14 cellular contexts compared by ENCODE assay signal in the genomic region with DNA sequence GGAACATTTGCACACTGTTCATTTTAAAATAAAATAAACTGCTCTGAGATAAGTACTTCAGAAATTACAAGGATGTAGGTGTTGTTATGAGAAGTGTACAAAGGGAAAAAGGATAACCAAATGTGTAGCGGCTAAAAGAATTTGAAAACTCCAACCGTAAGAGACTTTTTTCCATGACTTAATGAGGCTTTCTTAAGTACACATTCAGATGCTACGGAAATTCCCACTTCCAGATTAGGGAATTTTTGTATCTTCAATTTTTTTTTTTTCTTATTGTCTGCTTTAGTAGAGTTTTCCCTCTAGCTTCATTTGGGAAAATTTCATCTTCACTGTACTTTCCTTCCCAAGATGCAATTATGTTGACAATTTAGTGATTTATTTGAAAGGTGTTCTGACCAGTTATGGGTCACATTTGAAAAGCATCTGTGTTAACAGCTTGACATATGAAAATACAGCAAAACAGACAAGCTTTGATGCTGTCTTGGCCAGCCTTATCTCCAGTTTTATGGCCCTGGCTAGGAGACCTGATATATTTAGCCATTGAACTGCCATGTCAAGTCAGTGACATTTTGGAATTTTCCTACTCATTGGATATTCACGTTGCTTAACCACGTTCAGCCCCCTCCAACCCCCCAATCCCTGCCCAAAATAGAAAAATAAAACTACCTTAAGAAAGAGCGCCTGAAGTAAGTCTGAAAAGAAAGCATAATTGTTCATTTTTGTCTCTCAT.
DNase-seq lines count a peak whose midpoint lies in the region; FAIRE-seq and TF ChIP-seq lines count a peak whose summit lies in the region.
"Had no signal": no experiment of that assay in that cellular context is flagged by ENCODE, and none has a peak within 500 bp of the region (broad histone marks: within the 10 kb centered on the region; RNA-seq: fewer than 3 reads in every experiment).

No MANE protein-coding gene starts in this region.

- peaks cover 16 to 21% of the 10 kb centered on the region in 2 experiments for H3K36me3 ChIP-seq in endothelial cell of umbilical vein (ENCODE audit: control insufficient read depth in 2 of 2, extremely low read depth in 1 of 2, insufficient read depth in 2 of 2, low read length in 2 of 2)
- H3K36me3 ChIP-seq: neural progenitor cell, upper lobe of left lung had no signal

- CTCF ChIA-PET in AG04450 (lab: Charles Lee) (interaction anchor here (0.9 to 2.4 kb wide), 5 partner anchors 9 to 179 kb away, joined by 3 to 8 read pairs (median 3); no protein-coding TSS in a partner anchor), endothelial cell of umbilical vein (lab: Charles Lee) (interaction anchor here (1.0 to 1.4 kb wide), 4 partner anchors 31 to 141 kb away, joined by 3 to 4 read pairs (median 4); no protein-coding TSS in a partner anchor)

- peaks cover 82% of the 10 kb centered on the region for H3K79me2 ChIP-seq in endothelial cell of umbilical vein (ENCODE audit: control insufficient read depth, insufficient read depth, low read length)

- H3K9me1 ChIP-seq in endothelial cell of umbilical vein (replicated peaks; ENCODE audit: control insufficient read depth, extremely low read depth, insufficient read depth, low read length), result no peaks in the 10 kb centered on the region

- H2AFZ ChIP-seq in endothelial cell of umbilical vein (ENCODE audit: low read depth, low read length), result no peak overlapping the region
- H2AFZ ChIP-seq: neural progenitor cell had no signal

- H3K9ac ChIP-seq in endothelial cell of umbilical vein (replicated peaks; ENCODE audit: extremely low read depth, insufficient read depth, low read length), result no peak overlapping the region
- H3K9ac ChIP-seq: neural progenitor cell had no signal

- no peak overlapping the region for H3K4me2 ChIP-seq in endothelial cell of umbilical vein (ENCODE audit: insufficient read depth, low read length)
- H3K4me2 ChIP-seq: neural progenitor cell had no signal

- no peaks in the 10 kb centered on the region for H4K20me1 ChIP-seq in endothelial cell of umbilical vein (replicated peaks; ENCODE audit: control insufficient read depth, extremely low read depth, insufficient read depth, low read length)

- POLR2A ChIA-PET in AG04450 (lab: Yijun Ruan, JAX) (no interaction called here), endothelial cell of umbilical vein (lab: Charles Lee) (interaction anchor here (1.6 kb wide), 1 partner anchor 133 kb away, joined by 4 read pairs; no protein-coding TSS in a partner anchor)

- intact Hi-C loops in endothelial cell of umbilical vein (cut with micrococcal nuclease), result no loop called here

- dilution Hi-C loops in endothelial cell of umbilical vein (cut with MboI; ENCODE audit: extremely low pct_ligation_motif_present, low sequenced_read_pairs), result no loop called here

- H3K4me3 ChIP-seq in AG04450 (ENCODE audit: low read depth, low read length) (no peak overlapping the region), endothelial cell of umbilical vein (replicated peaks in 1 of 3; ENCODE audit: insufficient read depth in 1 of 3, low read depth in 1 of 3, low read length in 3 of 3) (no peak overlapping the region)
- H3K4me3 ChIP-seq: neural progenitor cell, upper lobe of left lung had no signal

- DNase-seq in AG04450 (ENCODE audit: low read depth, low spot score), result no peak
- DNase-seq in RCC 7860 (ENCODE audit: low spot score), result peak; percentile 16
- DNase-seq in endothelial cell of umbilical vein (ENCODE audit: low read depth, low spot score), result peak; percentile 74
- peak; percentile 29 for DNase-seq in pulmonary artery endothelial cell (ENCODE audit: low read depth, low spot score)
- DNase-seq in cerebellar nuclear complex (lab: John Stamatoyannopoulos, UW), result no peak
- DNase-seq in stimulated activated CD4-positive, alpha-beta T cell treated with anti-CD3 and anti-CD28 coated beads, Interleukin-15, amount 100 ng/mL, for 24 hours, result no peak
- DNase-seq in GDM1 (lab: John Stamatoyannopoulos, UW), result no peak
- no peak for DNase-seq in NCI-H774 (lab: John Stamatoyannopoulos, UW)
- DNase-seq: activated CD8-positive, alpha-beta memory T cell treated with anti-CD3 and anti-CD28 coated beads for 24 hours; NCI-H1436 treated with DMSO at 0.1 percent for 48 hours; upper lobe of left lung had no signal

- H3K27ac ChIP-seq in AG04450 (ENCODE audit: low read depth, low read length), result peak overlapping the region; percentile 40
- peak overlapping the region; percentile 56 for H3K27ac ChIP-seq in endothelial cell of umbilical vein (ENCODE audit: insufficient read depth, low read depth, low read length)
- H3K27ac ChIP-seq: neural progenitor cell, RWPE1 had no signal

- TF ChIP-seq POLR2A in endothelial cell of umbilical vein (IDR thresholded peaks at IDR 0.05; ENCODE audit: low read depth, low read length), result no peak

- H3K27me3 ChIP-seq in AG04450 (ENCODE audit: control insufficient read depth, insufficient read depth, low read length) (no peaks in the 10 kb centered on the region), endothelial cell of umbilical vein (ENCODE audit: control insufficient read depth in 2 of 2, insufficient read depth in 2 of 2, low read length in 2 of 2) (no peaks in the 10 kb centered on the region)
- H3K27me3 ChIP-seq: neural progenitor cell, upper lobe of left lung had no signal

- BruUV-seq in endothelial cell of umbilical vein (replicated peaks; lab: Mats Ljungman, UMichigan), result no TSS peak

- peaks cover 48% of the 10 kb centered on the region for H3K4me1 ChIP-seq in endothelial cell of umbilical vein (ENCODE audit: control insufficient read depth, extremely low read depth, insufficient read depth, low read length)
- H3K4me1 ChIP-seq: neural progenitor cell had no signal

- no peak for TF ChIP-seq CTCF in AG04450 (IDR thresholded peaks at IDR 0.05; ENCODE audit: low read depth, low read length)
- no peak for TF ChIP-seq CTCF in endothelial cell of umbilical vein (IDR thresholded peaks at IDR 0.05; ENCODE audit: extremely low read depth in 1 of 2, insufficient read depth in 1 of 2, low read depth in 1 of 2, low read length in 2 of 2)

- FAIRE-seq in RCC 7860 (lab: Jason Lieb, UNC) (no peak), endothelial cell of umbilical vein (lab: Jason Lieb, UNC) (no peak)
- FAIRE-seq: TTC549 had no signal

- H3K9me3 ChIP-seq in AG04450 (ENCODE audit: control insufficient read depth, insufficient read depth, low read length) (no peaks in the 10 kb centered on the region), endothelial cell of umbilical vein (replicated peaks; ENCODE audit: control insufficient read depth, insufficient read depth, low read length) (no peaks in the 10 kb centered on the region)
- H3K9me3 ChIP-seq: upper lobe of left lung had no signal

TF ChIP-seq in endothelial cell of umbilical vein, 7 proteins besides CTCF, POLR2A, EP300 and RAD21:
- TF ChIP-seq GATA2 (IDR thresholded peaks at IDR 0.05; ENCODE audit: insufficient read depth, insufficient read length, low read depth, low read length), result no peak
- TF ChIP-seq POLR2AphosphoS5 (IDR thresholded peaks at IDR 0.05; ENCODE audit: insufficient read depth, low read depth, low read length), result no peak
- TF ChIP-seq, protein P1, sequence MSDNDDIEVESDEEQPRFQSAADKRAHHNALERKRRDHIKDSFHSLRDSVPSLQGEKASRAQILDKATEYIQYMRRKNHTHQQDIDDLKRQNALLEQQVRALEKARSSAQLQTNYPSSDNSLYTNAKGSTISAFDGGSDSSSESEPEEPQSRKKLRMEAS (IDR thresholded peaks at IDR 0.05; ENCODE audit: insufficient read depth, insufficient read length), result no peak
- no peak for TF ChIP-seq EZH2 (IDR thresholded peaks at IDR 0.05; ENCODE audit: borderline replicate concordance, low read depth, low read length, severe bottlenecking)
- TF ChIP-seq FOS (IDR thresholded peaks at IDR 0.05; ENCODE audit: borderline replicate concordance, insufficient read depth, low read length), result no peak
- no peak for TF ChIP-seq MYC (IDR thresholded peaks at IDR 0.05; ENCODE audit: low read depth, low read length)
- TF ChIP-seq JUN (IDR thresholded peaks at IDR 0.05; ENCODE audit: borderline replicate concordance, insufficient read depth, insufficient read length, low read depth), result no peak

Comparison
In these comparisons a context has a peak if more than half of its experiments do, and no peak if none do; other contexts are left out.
1. DNase-seq: peak in RCC 7860 (single experiment), endothelial cell of umbilical vein (single experiment) and pulmonary artery endothelial cell (single experiment); none in AG04450 (single experiment), cerebellar nuclear complex (0 of 2), stimulated activated CD4-positive, alpha-beta T cell treated with anti-CD3 and anti-CD28 coated beads, Interleukin-15, amount 100 ng/mL, for 24 hours (single experiment), GDM1 (single experiment) and NCI-H774 (single experiment).